10 cellular contexts compared by ENCODE assay signal in genomic region chr1:31282426-31282825, GRCh38. TPM values are rescaled to one million over a fixed set of nuclear protein-coding genes. Genes with fewer than 3 reads are reported as not detected.
"Had no signal": no experiment of that assay in that cellular context is flagged by ENCODE, and none has a peak within 500 bp of the region (broad histone marks: within the 10 kb centered on the region; RNA-seq: fewer than 3 reads in every experiment).

No MANE protein-coding gene starts in this region.

RNA-seq across cellular contexts. Expression of gene NKAIN1, which starts 42.7 kb away (rescaled TPM):
- total RNA-seq: activated B cell treated with CpG ODN at 0.5 μM for 24 hours; activated CD4-positive, alpha-beta memory T cell treated with anti-CD3 and anti-CD28 coated beads for 36 hours; activated CD4-positive, alpha-beta memory T cell treated with anti-CD3 and anti-CD28 coated beads, Interleukin-2, amount 10 ng/mL, durations not matched to agents 7 days and 5 days; activated CD4-positive, alpha-beta T cell treated with anti-CD3 and anti-CD28 coated beads for 36 hours; activated CD4-positive, alpha-beta T cell treated with anti-CD3 and anti-CD28 coated beads, Interleukin-2, amount 10 ng/mL, durations not matched to agents 24 days and 14 days; activated CD8-positive, alpha-beta memory T cell treated with anti-CD3 and anti-CD28 coated beads for 36 hours; activated CD8-positive, alpha-beta T cell treated with anti-CD3 and anti-CD28 coated beads for 36 hours; T-helper 1 cell treated with Interleukin-12 subunit alpha and Interleukin-12 subunit beta and Interleukin-4 antibody, amounts not matched to agents 30 ng/mL and 1 ng/mL, for 36 hours; T-helper 17 cell; T-helper 2 cell treated with Interferon-gamma antibody and Interleukin-4, amounts not matched to agents 100 ng/mL and 5 ng/mL, for 36 hours had no signal
